ENCODE assay signal across 1 cellular context in the genomic region with DNA sequence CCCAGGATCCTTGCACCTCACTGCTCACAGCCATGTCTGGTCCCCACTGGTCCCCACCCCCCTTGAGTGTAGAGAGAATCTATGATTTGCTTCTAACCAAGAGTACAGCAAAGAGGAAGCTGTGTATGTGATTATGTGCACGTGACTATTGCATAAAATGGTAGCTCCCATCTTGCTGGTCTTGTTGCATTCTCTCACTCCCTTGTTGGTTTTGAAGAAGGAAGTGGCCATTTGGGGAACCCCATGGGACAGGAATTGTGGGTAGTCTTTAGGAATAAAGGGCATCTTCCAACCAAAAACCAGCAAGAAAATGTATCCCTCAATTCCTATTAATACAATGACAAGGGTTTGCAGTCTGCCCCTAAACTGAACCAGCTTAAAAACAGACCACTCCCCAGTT.
TF ChIP-seq lines count a peak whose summit lies in the region.

No MANE protein-coding gene starts in this region.

TF ChIP-seq in GM12878, 131 proteins besides CTCF, POLR2A, EP300 and RAD21:
- TF ChIP-seq BHLHE40 (IDR thresholded peaks at IDR 0.05; ENCODE audit: borderline replicate concordance in 1 of 2, low read depth in 2 of 2, low read length in 1 of 2) (peak in 1 of 2 experiments; percentile 43; a peak in 1 of 4 replicates), ZNF622 (IDR thresholded peaks at IDR 0.05) (no peak), NR2C1 (IDR thresholded peaks at IDR 0.05) (no peak)
